ENCODE assay signal across 1 cellular context in genomic region chr5:85320495-85320894, GRCh38.
TF ChIP-seq lines count a peak whose summit lies in the region.

No MANE protein-coding gene starts in this region.

TF ChIP-seq in H1, 55 proteins besides CTCF, POLR2A, EP300 and RAD21 (continued from another document):
- no peak for TF ChIP-seq MAX (IDR thresholded peaks at IDR 0.05)
- no peak for TF ChIP-seq SIX5 (IDR thresholded peaks at IDR 0.05; ENCODE audit: low read depth, low read length)
- TF ChIP-seq SP1 (IDR thresholded peaks at IDR 0.05; ENCODE audit: low read depth, low read length) = no peak
- TF ChIP-seq HDAC2 (IDR thresholded peaks at IDR 0.05; ENCODE audit: borderline replicate concordance in 1 of 2, low read depth in 2 of 2, low read length in 2 of 2) = no peak
- no peak for TF ChIP-seq SP4 (IDR thresholded peaks at IDR 0.05; ENCODE audit: low read length)
- no peak for TF ChIP-seq KDM5A (IDR thresholded peaks at IDR 0.05; ENCODE audit: low read length)
- TF ChIP-seq BACH1 (IDR thresholded peaks at IDR 0.05; ENCODE audit: low read length) = no peak
- TF ChIP-seq BRCA1 (IDR thresholded peaks at IDR 0.05; ENCODE audit: low read depth, low read length) = no peak
- TF ChIP-seq POLR2AphosphoS5 (IDR thresholded peaks at IDR 0.05; ENCODE audit: low read depth, low read length) = no peak
- TF ChIP-seq CTBP2 (IDR thresholded peaks at IDR 0.05; ENCODE audit: borderline replicate concordance, insufficient read depth, insufficient read length, low read length) = no peak
- no peak for TF ChIP-seq ATF3 (IDR thresholded peaks at IDR 0.05; ENCODE audit: insufficient read depth, low read depth, low read length)
- TF ChIP-seq TEAD4 (IDR thresholded peaks at IDR 0.05; ENCODE audit: low read depth, low read length) = no peak
